In genomic region chr12:6527711-6528110, GRCh38 we compare ENCODE assay signal across 1 cellular context.
TF ChIP-seq lines count a peak whose summit lies in the region.

No MANE protein-coding gene starts in this region.

TF ChIP-seq in HepG2, 621 proteins besides CTCF, POLR2A, EP300 and RAD21:
- peak; percentile 29; the same call in 1 of the 2 replicates for TF ChIP-seq MAFF (IDR thresholded peaks at IDR 0.05; ENCODE audit: low read depth, low read length)
- peak; percentile 15 to 75; a peak in 2 of 4 replicates for TF ChIP-seq MAFK (conservative IDR thresholded peaks at IDR 0.05 in 1 of 2, IDR thresholded peaks at IDR 0.05 in 1 of 2; ENCODE audit: low read length in 2 of 2)
- TF ChIP-seq, protein P1, sequence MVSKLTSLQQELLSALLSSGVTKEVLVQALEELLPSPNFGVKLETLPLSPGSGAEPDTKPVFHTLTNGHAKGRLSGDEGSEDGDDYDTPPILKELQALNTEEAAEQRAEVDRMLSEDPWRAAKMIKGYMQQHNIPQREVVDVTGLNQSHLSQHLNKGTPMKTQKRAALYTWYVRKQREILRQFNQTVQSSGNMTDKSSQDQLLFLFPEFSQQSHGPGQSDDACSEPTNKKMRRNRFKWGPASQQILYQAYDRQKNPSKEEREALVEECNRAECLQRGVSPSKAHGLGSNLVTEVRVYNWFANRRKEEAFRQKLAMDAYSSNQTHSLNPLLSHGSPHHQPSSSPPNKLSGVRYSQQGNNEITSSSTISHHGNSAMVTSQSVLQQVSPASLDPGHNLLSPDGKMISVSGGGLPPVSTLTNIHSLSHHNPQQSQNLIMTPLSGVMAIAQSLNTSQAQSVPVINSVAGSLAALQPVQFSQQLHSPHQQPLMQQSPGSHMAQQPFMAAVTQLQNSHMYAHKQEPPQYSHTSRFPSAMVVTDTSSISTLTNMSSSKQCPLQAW (CRISPR knock-in tag; IDR thresholded peaks at IDR 0.05), result no peak
TF ChIP-seq in HepG2: peak in this region for 2.
